ENCODE assay signal across 32 cellular contexts in genomic region chr15:97456541-97456940, GRCh38.
"Had no signal": no experiment of that assay in that cellular context is flagged by ENCODE, and none has a peak within 500 bp of the region (broad histone marks: within the 10 kb centered on the region; RNA-seq: fewer than 3 reads in every experiment).

No MANE protein-coding gene starts in this region.

- H3K27ac Mint-ChIP-seq: activated B cell treated with CpG ODN at 0.5 μM for 24 hours; activated CD4-positive, alpha-beta memory T cell treated with anti-CD3 and anti-CD28 coated beads for 36 hours; activated CD4-positive, alpha-beta T cell treated with anti-CD3 and anti-CD28 coated beads, Interleukin-2, amount 10 ng/mL, durations not matched to agents 24 days and 14 days; activated CD8-positive, alpha-beta T cell treated with anti-CD3 and anti-CD28 coated beads for 36 hours; activated naive CD4-positive, alpha-beta T cell treated with anti-CD3 and anti-CD28 coated beads, Interleukin-2, amount 10 ng/mL, durations not matched to agents 7 days and 5 days; activated naive CD4-positive, alpha-beta T cell treated with anti-CD3 and anti-CD28 coated beads, Interleukin-2, amount 50 U/mL, for 24 hours; activated naive CD8-positive, alpha-beta T cell; activated naive CD8-positive, alpha-beta T cell treated with anti-CD3 and anti-CD28 coated beads, Interleukin-2, amount 10 ng/mL, durations not matched to agents 7 days and 5 days; activated naive CD8-positive, alpha-beta T cell treated with anti-CD3 and anti-CD28 coated beads, Interleukin-2, amount 50 U/mL, for 24 hours; activated T-cell treated with anti-CD3 and anti-CD28 coated beads, Interleukin-2, amount 50 U/mL, for 72 hours; activated T-helper 1 cell treated with anti-CD3 and anti-CD28 coated beads, Interleukin-12 subunit alpha, Interleukin-12 subunit beta, Interleukin-2, Interleukin-4 antibody, amounts not matched to agents 30 ng/mL and 10 ng/mL and 1 ng/mL, durations not matched to agents 14 hours and 24 hours and 36 hours; activated T-helper 17 cell treated with anti-CD3 and anti-CD28 coated beads, Interleukin-2, amount 50 U/mL, for 72 hours; T-helper 1 cell treated with Interleukin-12 subunit alpha and Interleukin-12 subunit beta and Interleukin-4 antibody, amounts not matched to agents 30 μg/mL and 1 μg/mL, for 36 hours; T-helper 2 cell treated with Interferon-gamma antibody and Interleukin-4, amounts not matched to agents 5 μg/mL and 100 μg/mL, for 36 hours had no signal

- DNase-seq: activated B cell treated with CpG ODN at 0.5 μM for 24 hours; activated CD4-positive, alpha-beta memory T cell treated with anti-CD3 and anti-CD28 coated beads for 36 hours; activated CD4-positive, alpha-beta T cell treated with anti-CD3 and anti-CD28 coated beads for 4 hours; activated CD4-positive, alpha-beta T cell treated with anti-CD3 and anti-CD28 coated beads, Interleukin-2, amount 10 ng/mL, durations not matched to agents 24 days and 14 days; activated CD4-positive, alpha-beta T cell treated with anti-CD3 and anti-CD28 coated beads, Interleukin-2, amount 50 U/mL, for 1 hour; activated CD4-positive, alpha-beta T cell treated with anti-CD3 and anti-CD28 coated beads, Interleukin-2, amount 50 U/mL, for 4 hours; activated CD4-positive, CD25-positive, alpha-beta regulatory T cell treated with anti-CD3 and anti-CD28 coated beads, Interleukin-2, amount 50 U/mL, for 72 hours; activated CD8-positive, alpha-beta memory T cell treated with anti-CD3 and anti-CD28 coated beads, Interleukin-2, amount 50 U/mL, for 4 hours; activated CD8-positive, alpha-beta T cell treated with anti-CD3 and anti-CD28 coated beads for 36 hours; activated effector memory CD4-positive, alpha-beta T cell treated with anti-CD3 and anti-CD28 coated beads, Interleukin-2, amount 50 U/mL, for 16 hours; activated gamma-delta T cell treated with Interleukin-2 at 50 U/mL for 16 hours; activated naive CD4-positive, alpha-beta T cell; activated naive CD4-positive, alpha-beta T cell treated with anti-CD3 and anti-CD28 coated beads, Interleukin-2, amount 10 ng/mL, durations not matched to agents 7 days and 5 days; activated naive CD8-positive, alpha-beta T cell treated with anti-CD3 and anti-CD28 coated beads, Interleukin-2, amount 10 ng/mL, durations not matched to agents 7 days and 5 days; activated naive CD8-positive, alpha-beta T cell treated with anti-CD3 and anti-CD28 coated beads, Interleukin-2, amount 50 U/mL, for 24 hours; activated T-cell treated with anti-CD3 and anti-CD28 coated beads for 4 hours; activated T-cell treated with anti-CD3 and anti-CD28 coated beads, Interleukin-2, amount 50 U/mL, for 1 hour; activated T-cell treated with anti-CD3 and anti-CD28 coated beads, Interleukin-2, amount 50 U/mL, for 4 hours; activated T-cell treated with anti-CD3 and anti-CD28 coated beads, Interleukin-2, amount 50 U/mL, for 72 hours; amygdala; anterior cingulate cortex; brain microvascular endothelial cell; central memory CD4-positive, alpha-beta T cell; T-helper 1 cell; T-helper 2 cell; T-helper 9 cell had no signal

- H3K4me1 Mint-ChIP-seq: activated B cell treated with CpG ODN at 0.5 μM for 24 hours; activated CD4-positive, alpha-beta T cell treated with anti-CD3 and anti-CD28 coated beads, Interleukin-2, amount 10 ng/mL, durations not matched to agents 24 days and 14 days; activated naive CD4-positive, alpha-beta T cell treated with anti-CD3 and anti-CD28 coated beads, Interleukin-2, amount 10 ng/mL, durations not matched to agents 7 days and 5 days; activated naive CD4-positive, alpha-beta T cell treated with anti-CD3 and anti-CD28 coated beads, Interleukin-2, amount 50 U/mL, for 24 hours; activated naive CD8-positive, alpha-beta T cell treated with anti-CD3 and anti-CD28 coated beads, Interleukin-2, amount 10 ng/mL, durations not matched to agents 7 days and 5 days; activated naive CD8-positive, alpha-beta T cell treated with anti-CD3 and anti-CD28 coated beads, Interleukin-2, amount 50 U/mL, for 24 hours; activated T-helper 17 cell treated with anti-CD3 and anti-CD28 coated beads, Interleukin-2, amount 50 U/mL, for 72 hours had no signal

- H3K36me3 Mint-ChIP-seq: activated CD4-positive, alpha-beta memory T cell treated with anti-CD3 and anti-CD28 coated beads for 36 hours; activated naive CD4-positive, alpha-beta T cell treated with anti-CD3 and anti-CD28 coated beads, Interleukin-2, amount 10 ng/mL, durations not matched to agents 7 days and 5 days; activated naive CD4-positive, alpha-beta T cell treated with anti-CD3 and anti-CD28 coated beads, Interleukin-2, amount 50 U/mL, for 24 hours; activated naive CD8-positive, alpha-beta T cell; activated naive CD8-positive, alpha-beta T cell treated with anti-CD3 and anti-CD28 coated beads, Interleukin-2, amount 10 ng/mL, durations not matched to agents 7 days and 5 days had no signal

- ATAC-seq: activated CD8-positive, alpha-beta T cell treated with anti-CD3 and anti-CD28 coated beads for 36 hours; activated naive CD8-positive, alpha-beta T cell treated with anti-CD3 and anti-CD28 coated beads, Interleukin-2, amount 50 U/mL, for 24 hours; activated T-cell treated with anti-CD3 and anti-CD28 coated beads, Interleukin-2, amount 50 U/mL, for 4 hours; activated T-cell treated with anti-CD3 and anti-CD28 coated beads, Interleukin-2, amount 50 U/mL, for 72 hours; activated T-helper 17 cell treated with anti-CD3 and anti-CD28 coated beads, Interleukin-2, amount 50 U/mL, for 72 hours had no signal

- H3K9me3 Mint-ChIP-seq: activated B cell treated with CpG ODN at 0.5 μM for 24 hours; activated CD4-positive, alpha-beta memory T cell treated with anti-CD3 and anti-CD28 coated beads for 36 hours; activated CD4-positive, alpha-beta T cell treated with anti-CD3 and anti-CD28 coated beads, Interleukin-2, amount 10 ng/mL, durations not matched to agents 24 days and 14 days; activated CD8-positive, alpha-beta T cell treated with anti-CD3 and anti-CD28 coated beads for 36 hours; activated naive CD4-positive, alpha-beta T cell treated with anti-CD3 and anti-CD28 coated beads, Interleukin-2, amount 10 ng/mL, durations not matched to agents 7 days and 5 days; activated naive CD4-positive, alpha-beta T cell treated with anti-CD3 and anti-CD28 coated beads, Interleukin-2, amount 50 U/mL, for 24 hours; activated naive CD8-positive, alpha-beta T cell treated with anti-CD3 and anti-CD28 coated beads, Interleukin-2, amount 10 ng/mL, durations not matched to agents 7 days and 5 days; activated naive CD8-positive, alpha-beta T cell treated with anti-CD3 and anti-CD28 coated beads, Interleukin-2, amount 50 U/mL, for 24 hours; activated T-cell treated with anti-CD3 and anti-CD28 coated beads, Interleukin-2, amount 50 U/mL, for 4 hours; activated T-cell treated with anti-CD3 and anti-CD28 coated beads, Interleukin-2, amount 50 U/mL, for 72 hours; activated T-helper 1 cell treated with anti-CD3 and anti-CD28 coated beads, Interleukin-12 subunit alpha, Interleukin-12 subunit beta, Interleukin-2, Interleukin-4 antibody, amounts not matched to agents 30 ng/mL and 10 ng/mL and 1 ng/mL, durations not matched to agents 14 hours and 24 hours and 36 hours; activated T-helper 17 cell treated with anti-CD3 and anti-CD28 coated beads, Interleukin-2, amount 50 U/mL, for 72 hours; T-helper 1 cell treated with Interleukin-12 subunit alpha and Interleukin-12 subunit beta and Interleukin-4 antibody, amounts not matched to agents 30 μg/mL and 1 μg/mL, for 36 hours; T-helper 2 cell treated with Interferon-gamma antibody and Interleukin-4, amounts not matched to agents 5 μg/mL and 100 μg/mL, for 36 hours had no signal

- H3K4me3 Mint-ChIP-seq: activated B cell treated with CpG ODN at 0.5 μM for 24 hours; activated CD4-positive, alpha-beta memory T cell treated with anti-CD3 and anti-CD28 coated beads for 36 hours; activated CD4-positive, alpha-beta T cell treated with anti-CD3 and anti-CD28 coated beads, Interleukin-2, amount 10 ng/mL, durations not matched to agents 24 days and 14 days; activated CD8-positive, alpha-beta T cell treated with anti-CD3 and anti-CD28 coated beads for 36 hours; activated naive CD4-positive, alpha-beta T cell treated with anti-CD3 and anti-CD28 coated beads, Interleukin-2, amount 10 ng/mL, durations not matched to agents 7 days and 5 days; activated naive CD4-positive, alpha-beta T cell treated with anti-CD3 and anti-CD28 coated beads, Interleukin-2, amount 50 U/mL, for 24 hours; activated naive CD8-positive, alpha-beta T cell; activated naive CD8-positive, alpha-beta T cell treated with anti-CD3 and anti-CD28 coated beads, Interleukin-2, amount 10 ng/mL, durations not matched to agents 7 days and 5 days; activated naive CD8-positive, alpha-beta T cell treated with anti-CD3 and anti-CD28 coated beads, Interleukin-2, amount 50 U/mL, for 24 hours; activated T-cell treated with anti-CD3 and anti-CD28 coated beads, Interleukin-2, amount 50 U/mL, for 4 hours; activated T-cell treated with anti-CD3 and anti-CD28 coated beads, Interleukin-2, amount 50 U/mL, for 72 hours; activated T-helper 1 cell treated with anti-CD3 and anti-CD28 coated beads, Interleukin-12 subunit alpha, Interleukin-12 subunit beta, Interleukin-2, Interleukin-4 antibody, amounts not matched to agents 30 ng/mL and 10 ng/mL and 1 ng/mL, durations not matched to agents 14 hours and 24 hours and 36 hours; activated T-helper 17 cell treated with anti-CD3 and anti-CD28 coated beads, Interleukin-2, amount 50 U/mL, for 72 hours; T-helper 1 cell treated with Interleukin-12 subunit alpha and Interleukin-12 subunit beta and Interleukin-4 antibody, amounts not matched to agents 30 μg/mL and 1 μg/mL, for 36 hours; T-helper 2 cell treated with Interferon-gamma antibody and Interleukin-4, amounts not matched to agents 5 μg/mL and 100 μg/mL, for 36 hours had no signal

- H3K27me3 Mint-ChIP-seq: activated B cell treated with CpG ODN at 0.5 μM for 24 hours; activated CD4-positive, alpha-beta memory T cell treated with anti-CD3 and anti-CD28 coated beads for 36 hours; activated CD4-positive, alpha-beta T cell treated with anti-CD3 and anti-CD28 coated beads, Interleukin-2, amount 10 ng/mL, durations not matched to agents 24 days and 14 days; activated CD8-positive, alpha-beta T cell treated with anti-CD3 and anti-CD28 coated beads for 36 hours; activated naive CD4-positive, alpha-beta T cell treated with anti-CD3 and anti-CD28 coated beads, Interleukin-2, amount 10 ng/mL, durations not matched to agents 7 days and 5 days; activated naive CD4-positive, alpha-beta T cell treated with anti-CD3 and anti-CD28 coated beads, Interleukin-2, amount 50 U/mL, for 24 hours; activated naive CD8-positive, alpha-beta T cell; activated naive CD8-positive, alpha-beta T cell treated with anti-CD3 and anti-CD28 coated beads, Interleukin-2, amount 10 ng/mL, durations not matched to agents 7 days and 5 days; activated naive CD8-positive, alpha-beta T cell treated with anti-CD3 and anti-CD28 coated beads, Interleukin-2, amount 50 U/mL, for 24 hours; activated T-helper 17 cell treated with anti-CD3 and anti-CD28 coated beads, Interleukin-2, amount 50 U/mL, for 72 hours had no signal
